In genomic region chr18:13568443-13569392, GRCh38 we compare ENCODE assay signal across 8 cellular contexts.
A peak's percentile ranks its signal among the peaks of the same experiment; 100 is the strongest.
DNase-seq lines count a peak whose midpoint lies in the region; ATAC-seq and TF ChIP-seq lines count a peak whose summit lies in the region.

No MANE protein-coding gene starts in this region.

- H2BK120ac ChIP-seq in H9 (ENCODE audit: low read depth, low read length, poor library complexity, severe bottlenecking) = no peak overlapping the region

- CTCF ChIA-PET in CD4-positive, alpha-beta memory T cell (lab: Charles Lee; ENCODE audit: partially characterized antibody) = interaction anchor here (1.2 to 2.5 kb wide), 2 partner anchors 11 to 352 kb away, joined by 5 to 12 read pairs; no protein-coding TSS in a partner anchor
- CTCF ChIA-PET in CD8-positive, alpha-beta memory T cell (lab: Charles Lee) = no interaction called here

- H3K79me2 ChIP-seq in H9 (ENCODE audit: insufficient read depth, low read length) = no peaks in the 10 kb centered on the region

- no peak overlapping the region for H2AK5ac ChIP-seq in H9 (ENCODE audit: insufficient read length, low read length)

- no peak overlapping the region; the same call in 1 of the 2 replicates for H3K14ac ChIP-seq in H9 (ENCODE audit: insufficient read depth, low read length)

- H2BK20ac ChIP-seq in H9 (ENCODE audit: low read depth, low read length, poor library complexity, severe bottlenecking) = no peak overlapping the region

- peak overlapping the region in 1 of 8 donors; percentile 25 for H3K4me3 Mint-ChIP-seq in CD4-positive, alpha-beta memory T cell
- peak overlapping the region in 1 of 7 donors; percentile 37 for H3K4me3 Mint-ChIP-seq in CD8-positive, alpha-beta memory T cell
- H3K4me3 Mint-ChIP-seq in H9 = no peak overlapping the region

- no peaks in the 10 kb centered on the region for H3K9me3 ChIP-seq in CD4-positive, alpha-beta memory T cell (ENCODE audit: control insufficient read depth in 1 of 2, low read length in 2 of 2)
- no peaks in the 10 kb centered on the region for H3K9me3 ChIP-seq in CD8-positive, alpha-beta memory T cell (ENCODE audit: low read length)
- no peaks in the 10 kb centered on the region for H3K9me3 ChIP-seq in H9 (ENCODE audit: control insufficient read depth, low read depth, low read length)

- H3K4me3 ChIP-seq in CD4-positive, alpha-beta memory T cell (ENCODE audit: low read length in 2 of 2) = no peak overlapping the region
- H3K4me3 ChIP-seq in coronary artery = no peak overlapping the region
- H3K4me3 ChIP-seq in CD8-positive, alpha-beta memory T cell (ENCODE audit: low read length) = no peak overlapping the region

- no peaks in the 10 kb centered on the region for H3K36me3 ChIP-seq in CD4-positive, alpha-beta memory T cell (ENCODE audit: insufficient read depth, low read length)
- no peaks in the 10 kb centered on the region for H3K36me3 ChIP-seq in CD8-positive, alpha-beta memory T cell (ENCODE audit: insufficient read depth, low read length)

- no peak overlapping the region for H3K56ac ChIP-seq in H9 (ENCODE audit: insufficient read length, low read depth, low read length)

- H2BK15ac ChIP-seq in H9 (ENCODE audit: low read depth, low read length) = no peak overlapping the region

- H3K23ac ChIP-seq in H9 (ENCODE audit: insufficient read length, low read depth, low read length) = no peak overlapping the region

- H3K27ac ChIP-seq in CD4-positive, alpha-beta memory T cell (ENCODE audit: low read depth, low read length) = no peak overlapping the region
- no peak overlapping the region for H3K27ac ChIP-seq in coronary artery
- no peak overlapping the region for H3K27ac ChIP-seq in CD8-positive, alpha-beta memory T cell (ENCODE audit: low read depth, low read length)
- H3K27ac ChIP-seq in H9 (ENCODE audit: insufficient read length, low read depth, low read length) = no peak overlapping the region

- no peak overlapping the region for H3K9ac ChIP-seq in H9 (ENCODE audit: extremely low read depth, insufficient read length, low read length)

- DNase-seq in CD4-positive, alpha-beta memory T cell = no peak
- DNase-seq in coronary artery (ENCODE audit: low spot score) = peak; percentile 59
- DNase-seq in NCI-H2196 (lab: John Stamatoyannopoulos, UW; ENCODE audit: unreplicated experiment) = no peak
- no peak for DNase-seq in CD8-positive, alpha-beta memory T cell
- no peak for DNase-seq in H9
- DNase-seq in SKM-1 (lab: John Stamatoyannopoulos, UW; ENCODE audit: unreplicated experiment) = no peak

- H3K4me2 ChIP-seq in H9 (ENCODE audit: insufficient read depth, insufficient read length, low read length) = no peak overlapping the region

- no peaks in the 10 kb centered on the region for H3K79me1 ChIP-seq in H9 (ENCODE audit: insufficient read depth, low read depth, low read length, poor library complexity, severe bottlenecking)

- no peak overlapping the region for H3K4ac ChIP-seq in H9 (ENCODE audit: low read depth, low read length)

- H4K20me1 ChIP-seq in H9 (ENCODE audit: control insufficient read depth, insufficient read depth, insufficient read length) = no peaks in the 10 kb centered on the region

- no peak overlapping the region for H2AFZ ChIP-seq in H9 (ENCODE audit: low read length)

- H3K23me2 ChIP-seq in H9 (ENCODE audit: insufficient read length, low read depth, low read length, poor library complexity, severe bottlenecking) = no peaks in the 10 kb centered on the region

- peaks cover 2 to 8% of the 10 kb centered on the region in 2 donors for H3K36me3 Mint-ChIP-seq in CD4-positive, alpha-beta memory T cell
- peaks cover 0 to 4% (median 0%) of the 10 kb centered on the region in 3 donors for H3K36me3 Mint-ChIP-seq in CD8-positive, alpha-beta memory T cell
- no peaks in the 10 kb centered on the region for H3K36me3 Mint-ChIP-seq in H9 (ENCODE audit: insufficient read depth in 1 of 3, low read depth in 3 of 3)

- H4K8ac ChIP-seq in H9 (replicated peaks; ENCODE audit: insufficient read length, low read depth, low read length) = no peak overlapping the region

- H3K4me1 Mint-ChIP-seq in CD4-positive, alpha-beta memory T cell = peaks cover 22 to 35% (median 28%) of the 10 kb centered on the region in 4 donors
- peaks cover 17 to 54% (median 26%) of the 10 kb centered on the region in 3 donors for H3K4me1 Mint-ChIP-seq in CD8-positive, alpha-beta memory T cell
- peaks cover 10 to 12% of the 10 kb centered on the region in 2 experiments for H3K4me1 Mint-ChIP-seq in H9

- no peaks in the 10 kb centered on the region for H3K9me3 Mint-ChIP-seq in CD4-positive, alpha-beta memory T cell
- no peaks in the 10 kb centered on the region for H3K9me3 Mint-ChIP-seq in CD8-positive, alpha-beta memory T cell
- H3K9me3 Mint-ChIP-seq in H9 = no peaks in the 10 kb centered on the region

- ATAC-seq in GM19455 (IDR thresholded peaks at IDR 0.05; ENCODE audit: unreplicated experiment) (peak; percentile 43), HG03439 (IDR thresholded peaks at IDR 0.05; ENCODE audit: unreplicated experiment) (peak; percentile 49)

- WGBS in H9 (ENCODE audit: extremely low coverage, insufficient read length, low lambda C conversion rate) = no CpG with 5 or more reads among the region's 14 CpGs

- no peak overlapping the region for H4K91ac ChIP-seq in H9 (ENCODE audit: insufficient read length, low read depth, low read length)

- H2BK5ac ChIP-seq in H9 (ENCODE audit: insufficient read length, low read length) = no peak overlapping the region

- POLR2A ChIA-PET in CD4-positive, alpha-beta memory T cell (lab: Charles Lee; ENCODE audit: partially characterized antibody) = no interaction called here
- POLR2A ChIA-PET in CD8-positive, alpha-beta memory T cell (lab: Charles Lee) = interaction anchor here (1.0 kb wide), 1 partner anchor 35 kb away, joined by 3 read pairs; no protein-coding TSS in a partner anchor

- H3K27me3 Mint-ChIP-seq in CD4-positive, alpha-beta memory T cell = no peaks in the 10 kb centered on the region
- H3K27me3 Mint-ChIP-seq in CD8-positive, alpha-beta memory T cell = peaks cover 0 to 3% of the 10 kb centered on the region in 2 donors
- H3K27me3 Mint-ChIP-seq in H9 (ENCODE audit: low read depth) = no peaks in the 10 kb centered on the region

- H3K4me1 ChIP-seq in CD4-positive, alpha-beta memory T cell (ENCODE audit: insufficient read depth, low read length) = peaks cover 25% of the 10 kb centered on the region
- no peaks in the 10 kb centered on the region for H3K4me1 ChIP-seq in CD8-positive, alpha-beta memory T cell (ENCODE audit: insufficient read depth, low read length)
- no peaks in the 10 kb centered on the region for H3K4me1 ChIP-seq in H9 (ENCODE audit: insufficient read depth, low read length)

- H3K27ac Mint-ChIP-seq in CD4-positive, alpha-beta memory T cell = peak overlapping the region in 5 of 7 donors; percentile 40 to 87 (median 79)
- peak overlapping the region in 4 of 8 donors; percentile 35 to 74 (median 46) for H3K27ac Mint-ChIP-seq in CD8-positive, alpha-beta memory T cell
- H3K27ac Mint-ChIP-seq in H9 = no peak overlapping the region; a peak in 2 of 7 replicates

- no peak overlapping the region for H4K5ac ChIP-seq in H9 (ENCODE audit: insufficient read length, low read depth, low read length)

- no peak overlapping the region for H3K18ac ChIP-seq in H9 (ENCODE audit: insufficient read length, low read depth, low read length)

- no peak overlapping the region for H2BK12ac ChIP-seq in H9 (ENCODE audit: insufficient read length, low read depth, low read length)

- no peaks in the 10 kb centered on the region for H3K27me3 ChIP-seq in CD4-positive, alpha-beta memory T cell (ENCODE audit: insufficient read depth, low read length)
- H3K27me3 ChIP-seq in CD8-positive, alpha-beta memory T cell (ENCODE audit: insufficient read depth, low read length, poor library complexity, severe bottlenecking) = no peaks in the 10 kb centered on the region
- H3K27me3 ChIP-seq in H9 (ENCODE audit: insufficient read depth, low read length) = no peaks in the 10 kb centered on the region

- H3T11ph ChIP-seq in H9 (ENCODE audit: low read length) = no peak overlapping the region

- no peak for TF ChIP-seq CTCF in coronary artery (IDR thresholded peaks at IDR 0.05)
- TF ChIP-seq CTCF in H9 (conservative IDR thresholded peaks at IDR 0.05) = no peak

- intact Hi-C loops in CD4-positive, alpha-beta memory T cell (cut with micrococcal nuclease) = no loop called here

Comparison
In these comparisons a context has a peak if more than half of its experiments do, and no peak if none do; other contexts are left out.
1. H3K27ac Mint-ChIP-seq: peak in CD4-positive, alpha-beta memory T cell (5 of 7); none in H9 (0 of 3).